10 cellular contexts compared by ENCODE assay signal in genomic region chr2:225429718-225430117, GRCh38. TPM values are rescaled to one million over a fixed set of nuclear protein-coding genes. Genes with fewer than 3 reads are reported as not detected.
DNase-seq lines count a peak whose midpoint lies in the region; TF ChIP-seq lines count a peak whose summit lies in the region.
"Had no signal": no experiment of that assay in that cellular context is flagged by ENCODE, and none has a peak within 500 bp of the region (broad histone marks: within the 10 kb centered on the region; RNA-seq: fewer than 3 reads in every experiment).

No MANE protein-coding gene starts in this region.

- intact Hi-C loops in esophagus squamous epithelium (cut with DNase I) = no loop called here

- no peaks in the 10 kb centered on the region for H3K4me1 ChIP-seq in esophagus squamous epithelium

- H3K36me3 ChIP-seq in esophagus squamous epithelium = no peaks in the 10 kb centered on the region

- DNase-seq in HUDEP-2 (lab: John Stamatoyannopoulos, UW; ENCODE audit: unreplicated experiment in 76 of 76) = peak in 43 of 76 experiments; percentile 1 to 69 (median 21)
- peak; percentile 35 for DNase-seq in NCI-H510A treated with DMSO at 0.1 percent for 48 hours (lab: John Stamatoyannopoulos, UW)
- DNase-seq in fibroblast of pulmonary artery (ENCODE audit: low read depth) = peak; percentile 1
- DNase-seq in renal cortical epithelial cell (ENCODE audit: low read depth) = peak; percentile 55
- DNase-seq in esophagus squamous epithelium (lab: John Stamatoyannopoulos, UW) = no peak
- no peak for DNase-seq in UCSD-AML1 (lab: John Stamatoyannopoulos, UW; ENCODE audit: unreplicated experiment)
- DNase-seq in HPDE6-E6E7 (ENCODE audit: extremely low spot score) = no peak
- no peak for DNase-seq in KBM-7
- DNase-seq: activated CD4-positive, CD25-positive, alpha-beta regulatory T cell treated with anti-CD3 and anti-CD28 coated beads, Interleukin-2, amount 50 U/mL, for 72 hours; stimulated activated CD4-positive, alpha-beta T cell treated with anti-CD3 and anti-CD28 coated beads, Interleukin-2, amount 100 ng/mL, for 48 hours had no signal

- in situ Hi-C loops in KBM-7 (cut with MboI; ENCODE audit: low pct_unique_long_range_greater_than_20kb, low sequenced_read_pairs) = no loop called here

- 45 to 47% methylated on average over 4 of the region's 4 CpGs for WGBS in esophagus squamous epithelium, 2 donors

- H3K4me3 ChIP-seq in fibroblast of pulmonary artery (replicated peaks; ENCODE audit: low read depth, low read length) (no peak overlapping the region), esophagus squamous epithelium (no peak overlapping the region)

- H3K27me3 ChIP-seq in esophagus squamous epithelium = no peaks in the 10 kb centered on the region

- no peaks in the 10 kb centered on the region for H3K9me3 ChIP-seq in esophagus squamous epithelium

- no peak for TF ChIP-seq CTCF in fibroblast of pulmonary artery (IDR thresholded peaks at IDR 0.05; ENCODE audit: low read length, missing control alignments)
- no peak for TF ChIP-seq CTCF in esophagus squamous epithelium (IDR thresholded peaks at IDR 0.05)

- H3K27ac ChIP-seq in esophagus squamous epithelium = no peak overlapping the region

- TF ChIP-seq POLR2A in esophagus squamous epithelium (IDR thresholded peaks at IDR 0.05) = no peak

RNA-seq across cellular contexts. Expression of gene NYAP2, which starts 30.2 kb away (rescaled TPM):
- not detected in 2 replicates for total RNA-seq in renal cortical epithelial cell
- total RNA-seq in esophagus squamous epithelium = under 1 TPM in 3 of 4 donors, not detected in 1; 0.09 to 0.61 (median 0.18) TPM

Comparison
In these comparisons a context has a peak if more than half of its experiments do, and no peak if none do; other contexts are left out.
1. DNase-seq: peak in HUDEP-2 (43 of 76), NCI-H510A treated with DMSO at 0.1 percent for 48 hours (single experiment), fibroblast of pulmonary artery (single experiment) and renal cortical epithelial cell (single experiment); none in esophagus squamous epithelium (single experiment), UCSD-AML1 (single experiment), HPDE6-E6E7 (single experiment) and KBM-7 (single experiment).